23 cellular contexts compared by ENCODE assay signal in genomic region chr7:27062946-27063345, GRCh38. TPM values are rescaled to one million over a fixed set of nuclear protein-coding genes. Genes with fewer than 3 reads are reported as not detected.
"Had no signal": no experiment of that assay in that cellular context is flagged by ENCODE, and none has a peak within 500 bp of the region (broad histone marks: within the 10 kb centered on the region; RNA-seq: fewer than 3 reads in every experiment).

No MANE protein-coding gene starts in this region.

- H3K36me3 Mint-ChIP-seq: stimulated activated naive B cell treated with anti-CD40 and anti-IgM and Interleukin-4, amounts not matched to agents 10 μg/mL and 1 μg/mL and 100 μg/mL, for 72 hours had no signal

- H3K9me3 ChIP-seq: heart left ventricle, neutrophil, psoas muscle, right lobe of liver, spleen, testis, tibial nerve, upper lobe of right lung, vagina had no signal

- H3K4me3 ChIP-seq: coronary artery, dorsolateral prefrontal cortex, heart left ventricle, psoas muscle, right lobe of liver, spleen, testis, tibial nerve, upper lobe of right lung, vagina had no signal

- H3K36me3 ChIP-seq: heart left ventricle, neutrophil, right lobe of liver, spleen, tibial nerve, upper lobe of right lung, vagina had no signal

- DNase-seq: dorsolateral prefrontal cortex; effector CD8-positive, alpha-beta T cell; heart left ventricle; hippocampal formation; mesendoderm; naive thymus-derived CD8-positive, alpha-beta T cell; psoas muscle; retina; right lobe of liver; spleen; stimulated activated CD4-positive, alpha-beta T cell treated with anti-CD3 and anti-CD28 coated beads, Interleukin-15, amount 100 ng/mL, for 24 hours; stimulated activated CD4-positive, alpha-beta T cell treated with anti-CD3 and anti-CD28 coated beads, Interleukin-2, amount 100 ng/mL, for 24 hours; stimulated activated CD4-positive, alpha-beta T cell treated with anti-CD3 and anti-CD28 coated beads, Interleukin-4, amount 100 ng/mL, for 4 hours; stimulated activated naive B cell treated with anti-CD40 and anti-IgM and Interleukin-4, amounts not matched to agents 10 μg/mL and 1 μg/mL and 100 μg/mL, for 72 hours; stimulated activated naive CD8-positive, alpha-beta T cell treated with anti-CD3 and anti-CD28 coated beads, Interleukin-15, amount 100 ng/mL, for 72 hours; testis; upper lobe of right lung had no signal

- H3K27ac Mint-ChIP-seq: naive thymus-derived CD8-positive, alpha-beta T cell; stimulated activated naive B cell treated with anti-CD40 and anti-IgM and Interleukin-4, amounts not matched to agents 10 μg/mL and 1 μg/mL and 100 μg/mL, for 72 hours; stimulated activated naive CD8-positive, alpha-beta T cell treated with anti-CD3 and anti-CD28 coated beads, Interleukin-15, amount 100 ng/mL, for 72 hours had no signal

- H3K4me1 ChIP-seq: heart left ventricle, psoas muscle, right lobe of liver, spleen, testis, upper lobe of right lung, vagina had no signal

- H3K27me3 ChIP-seq: neutrophil, right lobe of liver, spleen, testis, tibial nerve, upper lobe of right lung, vagina had no signal

- ATAC-seq: heart left ventricle; naive thymus-derived CD8-positive, alpha-beta T cell; psoas muscle; right lobe of liver; stimulated activated naive B cell treated with anti-CD40 and anti-IgM and Interleukin-4, amounts not matched to agents 10 μg/mL and 1 μg/mL and 100 μg/mL, for 72 hours; stimulated activated naive CD8-positive, alpha-beta T cell treated with anti-CD3 and anti-CD28 coated beads, Interleukin-15, amount 100 ng/mL, for 72 hours; upper lobe of right lung had no signal

- H3K27ac ChIP-seq: coronary artery, dorsolateral prefrontal cortex, heart left ventricle, neutrophil, psoas muscle, right lobe of liver, spleen, testis, tibial nerve, upper lobe of right lung, vagina had no signal

- H3K9me3 Mint-ChIP-seq: naive thymus-derived CD8-positive, alpha-beta T cell; stimulated activated naive B cell treated with anti-CD40 and anti-IgM and Interleukin-4, amounts not matched to agents 10 μg/mL and 1 μg/mL and 100 μg/mL, for 72 hours; stimulated activated naive CD8-positive, alpha-beta T cell treated with anti-CD3 and anti-CD28 coated beads, Interleukin-15, amount 100 ng/mL, for 72 hours had no signal

- H3K4me3 Mint-ChIP-seq: naive thymus-derived CD8-positive, alpha-beta T cell; stimulated activated naive B cell treated with anti-CD40 and anti-IgM and Interleukin-4, amounts not matched to agents 10 μg/mL and 1 μg/mL and 100 μg/mL, for 72 hours; stimulated activated naive CD8-positive, alpha-beta T cell treated with anti-CD3 and anti-CD28 coated beads, Interleukin-15, amount 100 ng/mL, for 72 hours had no signal

RNA-seq across cellular contexts. Expression of gene HOXA1, which starts 32.9 kb away (rescaled TPM):
- total RNA-seq: frontal cortex, skeletal muscle tissue had no signal

RNA-seq across cellular contexts. Expression of gene HOXA2, which starts 39.5 kb away (rescaled TPM):
- total RNA-seq: dorsolateral prefrontal cortex; frontal cortex; naive thymus-derived CD8-positive, alpha-beta T cell had no signal
